ENCODE assay signal across 1 cellular context in genomic region chr3:23201154-23201838, GRCh38.
TF ChIP-seq lines count a peak whose summit lies in the region.

No MANE protein-coding gene starts in this region.

TF ChIP-seq in K562, 482 proteins besides CTCF, POLR2A, EP300 and RAD21 (continued from another document):
- TF ChIP-seq ILK (tag; IDR thresholded peaks at IDR 0.05; ENCODE audit: borderline replicate concordance, low read depth) = no peak
- no peak for TF ChIP-seq ZFX (CRISPR knock-in tag; IDR thresholded peaks at IDR 0.05)
- TF ChIP-seq, protein P1, sequence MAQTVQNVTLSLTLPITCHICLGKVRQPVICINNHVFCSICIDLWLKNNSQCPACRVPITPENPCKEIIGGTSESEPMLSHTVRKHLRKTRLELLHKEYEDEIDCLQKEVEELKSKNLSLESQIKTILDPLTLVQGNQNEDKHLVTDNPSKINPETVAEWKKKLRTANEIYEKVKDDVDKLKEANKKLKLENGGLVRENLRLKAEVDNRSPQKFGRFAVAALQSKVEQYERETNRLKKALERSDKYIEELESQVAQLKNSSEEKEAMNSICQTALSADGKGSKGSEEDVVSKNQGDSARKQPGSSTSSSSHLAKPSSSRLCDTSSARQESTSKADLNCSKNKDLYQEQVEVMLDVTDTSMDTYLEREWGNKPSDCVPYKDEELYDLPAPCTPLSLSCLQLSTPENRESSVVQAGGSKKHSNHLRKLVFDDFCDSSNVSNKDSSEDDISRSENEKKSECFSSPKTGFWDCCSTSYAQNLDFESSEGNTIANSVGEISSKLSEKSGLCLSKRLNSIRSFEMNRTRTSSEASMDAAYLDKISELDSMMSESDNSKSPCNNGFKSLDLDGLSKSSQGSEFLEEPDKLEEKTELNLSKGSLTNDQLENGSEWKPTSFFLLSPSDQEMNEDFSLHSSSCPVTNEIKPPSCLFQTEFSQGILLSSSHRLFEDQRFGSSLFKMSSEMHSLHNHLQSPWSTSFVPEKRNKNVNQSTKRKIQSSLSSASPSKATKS (CRISPR knock-in tag; IDR thresholded peaks at IDR 0.05) = no peak
- TF ChIP-seq ARHGAP35 (IDR thresholded peaks at IDR 0.05; ENCODE audit: partially characterized antibody) = no peak
- no peak for TF ChIP-seq RB1 (IDR thresholded peaks at IDR 0.05; ENCODE audit: low read depth)
